In genomic region chr3:50205719-50206276, GRCh38 we compare ENCODE assay signal across 9 cellular contexts. TPM values are rescaled to one million over a fixed set of nuclear protein-coding genes. Genes with fewer than 3 reads are reported as not detected.
DNase-seq lines count a peak whose midpoint lies in the region; ATAC-seq, FAIRE-seq and TF ChIP-seq lines count a peak whose summit lies in the region.
"Had no signal": no experiment of that assay in that cellular context is flagged by ENCODE, and none has a peak within 500 bp of the region (broad histone marks: within the 10 kb centered on the region; RNA-seq: fewer than 3 reads in every experiment).

No MANE protein-coding gene starts in this region.

- H4K20me1 ChIP-seq in astrocyte (ENCODE audit: insufficient read depth, low read length): no peaks in the 10 kb centered on the region

- peak overlapping the region; percentile 23 for H3K9ac ChIP-seq in astrocyte (ENCODE audit: low read length)

- 5% methylated on average over 15 of the region's 40 CpGs for WGBS in suprapubic skin

- TF ChIP-seq CTCF in astrocyte (IDR thresholded peaks at IDR 0.05; ENCODE audit: insufficient read depth, low read depth, low read length) (no peak), suprapubic skin (IDR thresholded peaks at IDR 0.05) (no peak)

- TF ChIP-seq EP300 in suprapubic skin (IDR thresholded peaks at IDR 0.05): no peak

- H3K79me2 ChIP-seq in astrocyte (ENCODE audit: insufficient read depth, low read length): no peaks in the 10 kb centered on the region

- no peaks in the 10 kb centered on the region for H3K9me3 ChIP-seq in astrocyte (ENCODE audit: insufficient read depth, low read depth, low read length)
- H3K9me3 ChIP-seq in suprapubic skin: no peaks in the 10 kb centered on the region

- H3K27ac ChIP-seq in astrocyte (ENCODE audit: low read depth, low read length) (no peak overlapping the region), suprapubic skin (no peak overlapping the region)

- no peak overlapping the region for H3K4me3 Mint-ChIP-seq in astrocyte (ENCODE audit: unreplicated experiment)

- peaks cover 3% of the 10 kb centered on the region for H3K9me3 Mint-ChIP-seq in astrocyte (ENCODE audit: unreplicated experiment)

- H3K27ac Mint-ChIP-seq in astrocyte (ENCODE audit: unreplicated experiment): no peak overlapping the region

- H3K4me1 Mint-ChIP-seq in astrocyte (ENCODE audit: low read depth, unreplicated experiment): peaks cover 10% of the 10 kb centered on the region

- H2AFZ ChIP-seq in astrocyte (ENCODE audit: low read depth, low read length): peak overlapping the region; percentile 75

- DNase-seq in activated T-cell treated with anti-CD3 and anti-CD28 coated beads for 48 hours (ENCODE audit: low read depth) (peak; percentile 31), activated T-cell treated with anti-CD3 and anti-CD28 coated beads for 4 hours (no peak), astrocyte (ENCODE audit: low read depth) (peak; percentile 10), left lobe of liver (ENCODE audit: low spot score) (peak; percentile 95), suprapubic skin (ENCODE audit: low spot score in 2 of 2) (no peak), amniotic stem cell (lab: John Stamatoyannopoulos, UW) (no peak)
- no peak for DNase-seq in effector CD4-positive, alpha-beta T cell

- peak; percentile 60 for ATAC-seq in left lobe of liver
- ATAC-seq in HG02759 (IDR thresholded peaks at IDR 0.05; ENCODE audit: unreplicated experiment): no peak

- no peaks in the 10 kb centered on the region for H3K36me3 Mint-ChIP-seq in astrocyte (ENCODE audit: low read depth, unreplicated experiment)

- H3K27me3 Mint-ChIP-seq in astrocyte (ENCODE audit: low read depth, unreplicated experiment): peaks cover 38% of the 10 kb centered on the region

- no peaks in the 10 kb centered on the region for H3K36me3 ChIP-seq in astrocyte (ENCODE audit: insufficient read depth, low read length)
- no peaks in the 10 kb centered on the region for H3K36me3 ChIP-seq in suprapubic skin

- H3K4me1 ChIP-seq in astrocyte (ENCODE audit: insufficient read depth, low read length) (no peaks in the 10 kb centered on the region), suprapubic skin (peaks cover 14% of the 10 kb centered on the region)

- no peak for TF ChIP-seq POLR2A in suprapubic skin (IDR thresholded peaks at IDR 0.05)

- H3K4me3 ChIP-seq in astrocyte (ENCODE audit: insufficient read depth, low read depth, low read length) (peak overlapping the region; percentile 42), suprapubic skin (peak overlapping the region; percentile 50)

- no peak for FAIRE-seq in astrocyte (lab: Jason Lieb, UNC)

- peaks cover 25% of the 10 kb centered on the region for H3K27me3 ChIP-seq in astrocyte (ENCODE audit: insufficient read depth, low read length)
- H3K27me3 ChIP-seq in suprapubic skin: peaks cover 55% of the 10 kb centered on the region

- H3K4me2 ChIP-seq in astrocyte (ENCODE audit: low read length): peak overlapping the region; percentile 83

RNA-seq across cellular contexts. Expression of gene SLC38A3, which starts 0.7 kb away (rescaled TPM):
- 0.68 and 1.9 TPM in 2 replicates for total RNA-seq in astrocyte
- 242 TPM for total RNA-seq in left lobe of liver
- total RNA-seq in suprapubic skin: 1 to 10 TPM in 2 of 4 donors, under 1 TPM in 2; 0.25 to 2.2 (median 1.00) TPM
- total RNA-seq: mononuclear cell had no signal

RNA-seq across cellular contexts. Expression of gene GNAT1, which starts 14.4 kb away (rescaled TPM):
- not detected in 2 replicates for total RNA-seq in astrocyte
- total RNA-seq in left lobe of liver: 0.08 TPM
- total RNA-seq in suprapubic skin: under 1 TPM in 1 of 4 donors, not detected in 3; 0.64 TPM
- total RNA-seq: mononuclear cell had no signal

RNA-seq across cellular contexts. Expression of gene GNAI2, which starts 30.2 kb away (rescaled TPM):
- total RNA-seq in astrocyte (380 and 381 TPM in 2 replicates), left lobe of liver (115 TPM), suprapubic skin (10 to 100 TPM; 70.9 to 91.3 (median 76.7) TPM)

RNA-seq across cellular contexts. Expression of gene SEMA3F, which starts 50.7 kb away (rescaled TPM):
- total RNA-seq in astrocyte: 5.1 and 6.6 TPM in 2 replicates
- 4.0 TPM for total RNA-seq in left lobe of liver
- 100 to 1,000 TPM; 123 to 188 (median 130) TPM for total RNA-seq in suprapubic skin

Comparison
In these comparisons a context has a peak if more than half of its experiments do, and no peak if none do; other contexts are left out.
1. DNase-seq: peak in activated T-cell treated with anti-CD3 and anti-CD28 coated beads for 48 hours (single experiment), astrocyte (single experiment) and left lobe of liver (single experiment); none in activated T-cell treated with anti-CD3 and anti-CD28 coated beads for 4 hours (single experiment), suprapubic skin (0 of 2), amniotic stem cell (single experiment) and effector CD4-positive, alpha-beta T cell (single experiment).
2. RNA of gene SLC38A3, which starts 0.7 kb away (total RNA-seq): 242 TPM in left lobe of liver (single experiment); 0.25 to 2.2 TPM in suprapubic skin and 0.68 to 1.9 TPM in astrocyte; every median in the first group is over 10 times any median in the second.